9 cellular contexts compared by ENCODE assay signal in genomic region chr4:110087116-110087708, GRCh38.
DNase-seq lines count a peak whose midpoint lies in the region; ATAC-seq and TF ChIP-seq lines count a peak whose summit lies in the region.
"Had no signal": no experiment of that assay in that cellular context is flagged by ENCODE, and none has a peak within 500 bp of the region (broad histone marks: within the 10 kb centered on the region; RNA-seq: fewer than 3 reads in every experiment).

No MANE protein-coding gene starts in this region.

- intact Hi-C loops in sciatic nerve (cut with DNase I) = no loop called here
- intact Hi-C loops in uterus (cut with DNase I; ENCODE audit: low total_unique reads) = no loop called here

- H3K36me3 ChIP-seq in uterus = no peaks in the 10 kb centered on the region

- H3K27me3 Mint-ChIP-seq in activated T-cell treated with anti-CD3 and anti-CD28 coated beads, Interleukin-2, amount 50 U/mL, for 4 hours (ENCODE audit: low read depth) = no peaks in the 10 kb centered on the region
- H3K27me3 Mint-ChIP-seq: CD4-positive, alpha-beta memory T cell had no signal

- no peak overlapping the region for H3K4me3 Mint-ChIP-seq in activated T-cell treated with anti-CD3 and anti-CD28 coated beads, Interleukin-2, amount 50 U/mL, for 4 hours
- H3K4me3 Mint-ChIP-seq: CD4-positive, alpha-beta memory T cell had no signal

- no peak for DNase-seq in activated T-cell treated with anti-CD3 and anti-CD28 coated beads, Interleukin-2, amount 50 U/mL, for 4 hours
- no peak for DNase-seq in activated T-cell treated with anti-CD3 and anti-CD28 coated beads, Interleukin-2, amount 50 U/mL, for 48 hours
- DNase-seq in NCI-H2107 (lab: John Stamatoyannopoulos, UW) (peak; percentile 7), cerebellum (ENCODE audit: low spot score) (peak; percentile 19), sciatic nerve (ENCODE audit: low spot score) (no peak), uterus (no peak)
- DNase-seq: CD4-positive, alpha-beta memory T cell had no signal

- H3K4me3 ChIP-seq in uterus = no peak overlapping the region

- H3K27ac ChIP-seq in uterus = no peak overlapping the region

- H3K4me1 Mint-ChIP-seq in activated T-cell treated with anti-CD3 and anti-CD28 coated beads, Interleukin-2, amount 50 U/mL, for 4 hours (ENCODE audit: low read depth) = peaks cover 53% of the 10 kb centered on the region

- no peaks in the 10 kb centered on the region for H3K27me3 ChIP-seq in uterus

- H3K9me3 Mint-ChIP-seq in activated T-cell treated with anti-CD3 and anti-CD28 coated beads, Interleukin-2, amount 50 U/mL, for 4 hours = no peaks in the 10 kb centered on the region

- no peak for TF ChIP-seq POLR2A in uterus (IDR thresholded peaks at IDR 0.05)

- H3K4me1 ChIP-seq in uterus = no peaks in the 10 kb centered on the region

- no peak for TF ChIP-seq CTCF in uterus (IDR thresholded peaks at IDR 0.05)

- peak; percentile 45 to 56 for ATAC-seq in activated T-cell treated with anti-CD3 and anti-CD28 coated beads, Interleukin-2, amount 50 U/mL, for 4 hours
- ATAC-seq in sciatic nerve (peak; percentile 46), GM18858 (IDR thresholded peaks at IDR 0.05; ENCODE audit: unreplicated experiment) (no peak), HG03457 (IDR thresholded peaks at IDR 0.05; ENCODE audit: unreplicated experiment) (no peak)

- no peaks in the 10 kb centered on the region for H3K9me3 ChIP-seq in uterus

- H3K36me3 Mint-ChIP-seq in activated T-cell treated with anti-CD3 and anti-CD28 coated beads, Interleukin-2, amount 50 U/mL, for 4 hours (ENCODE audit: insufficient read depth) = no peaks in the 10 kb centered on the region

Comparison
In these comparisons a context has a peak if more than half of its experiments do, and no peak if none do; other contexts are left out.
1. ATAC-seq: peak in activated T-cell treated with anti-CD3 and anti-CD28 coated beads, Interleukin-2, amount 50 U/mL, for 4 hours (2 of 2) and sciatic nerve (single experiment); none in GM18858 (single experiment) and HG03457 (single experiment).
2. DNase-seq: peak in NCI-H2107 (single experiment) and cerebellum (single experiment); none in activated T-cell treated with anti-CD3 and anti-CD28 coated beads, Interleukin-2, amount 50 U/mL, for 4 hours (single experiment), activated T-cell treated with anti-CD3 and anti-CD28 coated beads, Interleukin-2, amount 50 U/mL, for 48 hours (0 of 2), sciatic nerve (single experiment) and uterus (0 of 2).